24 cellular contexts compared by ENCODE assay signal in genomic region chr7:51275532-51275931, GRCh38. TPM values are rescaled to one million over a fixed set of nuclear protein-coding genes. Genes with fewer than 3 reads are reported as not detected.
A peak's percentile ranks its signal among the peaks of the same experiment; 100 is the strongest.
DNase-seq lines count a peak whose midpoint lies in the region; ATAC-seq and TF ChIP-seq lines count a peak whose summit lies in the region.
"Had no signal": no experiment of that assay in that cellular context is flagged by ENCODE, and none has a peak within 500 bp of the region (broad histone marks: within the 10 kb centered on the region; RNA-seq: fewer than 3 reads in every experiment).

No MANE protein-coding gene starts in this region.

- TF ChIP-seq CTCF in left ventricle myocardium inferior (IDR thresholded peaks at IDR 0.05; ENCODE audit: borderline replicate concordance) (no peak), osteocyte (IDR thresholded peaks at IDR 0.05) (no peak)

- no peaks in the 10 kb centered on the region for H3K9me3 Mint-ChIP-seq in osteocyte (ENCODE audit: unreplicated experiment)

- H3K4me3 ChIP-seq in left ventricle myocardium inferior, result no peak overlapping the region
- H3K4me3 ChIP-seq: adrenal gland, stomach had no signal

- DNase-seq in left ventricle myocardium inferior (no peak), Right ventricle myocardium inferior (ENCODE audit: missing footprints) (no peak), head of caudate nucleus (peak in 35 of 42 donors; percentile 35 to 82 (median 68)), posterior cingulate gyrus (peak in 7 of 10 donors; percentile 48 to 95 (median 72)), NCI-H187 treated with DMSO at 0.1 percent for 48 hours (lab: John Stamatoyannopoulos, UW) (no peak), osteocyte (ENCODE audit: extremely low spot score, unreplicated experiment) (no peak), NCI-H187 (lab: John Stamatoyannopoulos, UW) (no peak), HK-2 (ENCODE audit: unreplicated experiment) (no peak)
- DNase-seq: activated CD4-positive, alpha-beta T cell treated with anti-CD3 and anti-CD28 coated beads, Interleukin-2, amount 50 U/mL, for 48 hours; activated gamma-delta T cell; adrenal gland; EL; foreskin keratinocyte; naive thymus-derived CD8-positive, alpha-beta T cell; NCI-H1092 treated with DMSO at 0.1 percent for 48 hours; NCI-H2171; NCI-H774; PC-3; stimulated activated CD4-positive, alpha-beta T cell treated with anti-CD3 and anti-CD28 coated beads, Interleukin-4, amount 100 ng/mL, for 24 hours; stomach had no signal

- no peak for ATAC-seq in Right ventricle myocardium inferior
- ATAC-seq: foreskin keratinocyte; HCT116; naive thymus-derived CD8-positive, alpha-beta T cell; PC-3 had no signal

- no peaks in the 10 kb centered on the region for H3K4me1 Mint-ChIP-seq in osteocyte (ENCODE audit: unreplicated experiment)
- H3K4me1 Mint-ChIP-seq: central memory CD8-positive, alpha-beta T cell; naive thymus-derived CD8-positive, alpha-beta T cell had no signal

- no peaks in the 10 kb centered on the region for H3K27me3 ChIP-seq in left ventricle myocardium inferior (ENCODE audit: low read depth)
- H3K27me3 ChIP-seq: adrenal gland, stomach had no signal

- H3K27ac Mint-ChIP-seq in osteocyte (ENCODE audit: unreplicated experiment), result no peak overlapping the region
- H3K27ac Mint-ChIP-seq: naive thymus-derived CD8-positive, alpha-beta T cell had no signal

- H3K4me1 ChIP-seq in left ventricle myocardium inferior, result peaks cover 48% of the 10 kb centered on the region
- H3K4me1 ChIP-seq: adrenal gland, foreskin keratinocyte had no signal

- intact Hi-C loops in left ventricle myocardium inferior (cut with micrococcal nuclease), result no loop called here
- intact Hi-C loops in Right ventricle myocardium inferior (cut with DNase I), result no loop called here
- intact Hi-C loops in head of caudate nucleus (cut with DNase I), result no loop called here
- intact Hi-C loops in posterior cingulate gyrus (cut with DNase I), result no loop called here

- H3K36me3 ChIP-seq in left ventricle myocardium inferior, result no peaks in the 10 kb centered on the region
- H3K36me3 ChIP-seq: adrenal gland, stomach had no signal

- no peak overlapping the region for H3K4me3 Mint-ChIP-seq in osteocyte (ENCODE audit: unreplicated experiment)
- H3K4me3 Mint-ChIP-seq: central memory CD8-positive, alpha-beta T cell; naive thymus-derived CD8-positive, alpha-beta T cell had no signal

- peak overlapping the region; percentile 82 for H3K27ac ChIP-seq in left ventricle myocardium inferior (replicated peaks)
- H3K27ac ChIP-seq: adrenal gland, foreskin keratinocyte had no signal

- no peaks in the 10 kb centered on the region for H3K9me3 ChIP-seq in left ventricle myocardium inferior (replicated peaks)
- H3K9me3 ChIP-seq: adrenal gland, stomach had no signal

- peaks cover 27% of the 10 kb centered on the region for H3K27me3 Mint-ChIP-seq in osteocyte (ENCODE audit: unreplicated experiment)

- H3K36me3 Mint-ChIP-seq in osteocyte (ENCODE audit: unreplicated experiment), result no peaks in the 10 kb centered on the region
- H3K36me3 Mint-ChIP-seq: naive thymus-derived CD8-positive, alpha-beta T cell had no signal

RNA-seq across cellular contexts. Expression of gene COBL, which starts 41.1 kb away (rescaled TPM):
- 77.1 TPM for total RNA-seq in left ventricle myocardium inferior
- total RNA-seq in Right ventricle myocardium inferior, result 88.3 TPM
- total RNA-seq in osteocyte, result not detected in 2 replicates
- total RNA-seq: naive thymus-derived CD8-positive, alpha-beta T cell; pulmonary artery endothelial cell; T-helper 1 cell treated with Interleukin-12 subunit alpha and Interleukin-12 subunit beta and Interleukin-4 antibody, amounts not matched to agents 30 ng/mL and 1 ng/mL, for 36 hours had no signal

Comparison
In these comparisons a context has a peak if more than half of its experiments do, and no peak if none do; other contexts are left out.
1. DNase-seq: peak in head of caudate nucleus (35 of 42) and posterior cingulate gyrus (7 of 10); none in left ventricle myocardium inferior (single experiment), Right ventricle myocardium inferior (single experiment), NCI-H187 treated with DMSO at 0.1 percent for 48 hours (single experiment), osteocyte (single experiment), NCI-H187 (0 of 2) and HK-2 (single experiment).
2. RNA of gene COBL, which starts 41.1 kb away (total RNA-seq): 88.3 TPM in Right ventricle myocardium inferior (single experiment) and 77.1 TPM in left ventricle myocardium inferior (single experiment); not detected in osteocyte; every median in the first group is over 10 times any median in the second.